ENCODE assay signal across 1 cellular context in genomic region chr22:42648368-42649260, GRCh38.
TF ChIP-seq lines count a peak whose summit lies in the region.

No MANE protein-coding gene starts in this region.

TF ChIP-seq in HEK293, 187 proteins besides CTCF, POLR2A, EP300 and RAD21 (continued from another document and continues in another):
- TF ChIP-seq ATF2 (tag by site-specific recombination; IDR thresholded peaks at IDR 0.05; ENCODE audit: low read depth): peak; percentile 27; the same call in 1 of the 2 replicates
- no peak for TF ChIP-seq ZNF311 (tag by site-specific recombination; IDR thresholded peaks at IDR 0.05; ENCODE audit: borderline replicate concordance)
- TF ChIP-seq KLF7 (tag by site-specific recombination; IDR thresholded peaks at IDR 0.05; ENCODE audit: borderline replicate concordance): peak; percentile 91
- TF ChIP-seq INSM2 (tag by site-specific recombination; IDR thresholded peaks at IDR 0.05): no peak
- TF ChIP-seq ZNF768 (tag by site-specific recombination; IDR thresholded peaks at IDR 0.05): no peak
- TF ChIP-seq HOXD13 (CRISPR knock-in tag; IDR thresholded peaks at IDR 0.05; ENCODE audit: borderline replicate concordance): no peak
- 0 out of 2 replicates have a peak, but pooled peaks have one; percentile 42 for TF ChIP-seq ZNF121 (tag by site-specific recombination; IDR thresholded peaks at IDR 0.05)
- no peak for TF ChIP-seq ZNF354C (tag by site-specific recombination; IDR thresholded peaks at IDR 0.05; ENCODE audit: borderline replicate concordance, low read depth)
- no peak for TF ChIP-seq ZBTB1 (tag by site-specific recombination; IDR thresholded peaks at IDR 0.05)
- no peak for TF ChIP-seq ZNF350 (tag by site-specific recombination; IDR thresholded peaks at IDR 0.05)
- no peak for TF ChIP-seq ZNF707 (tag by site-specific recombination; IDR thresholded peaks at IDR 0.05)
- TF ChIP-seq ZNF2 (tag by site-specific recombination; IDR thresholded peaks at IDR 0.05): peak; percentile 85
- no peak for TF ChIP-seq ZNF626 (tag by site-specific recombination; IDR thresholded peaks at IDR 0.05)
- no peak for TF ChIP-seq REST (tag by site-specific recombination; IDR thresholded peaks at IDR 0.05)
- no peak for TF ChIP-seq ZNF10 (tag by site-specific recombination; IDR thresholded peaks at IDR 0.05)
- TF ChIP-seq ZSCAN30 (tag by site-specific recombination; IDR thresholded peaks at IDR 0.05): no peak
- peak; percentile 43; the same call in 1 of the 2 replicates for TF ChIP-seq ZBTB17 (tag by site-specific recombination; IDR thresholded peaks at IDR 0.05)
- TF ChIP-seq SCRT1 (tag by site-specific recombination; IDR thresholded peaks at IDR 0.05; ENCODE audit: borderline replicate concordance): no peak
- TF ChIP-seq ZNF677 (tag by site-specific recombination; IDR thresholded peaks at IDR 0.05): no peak
- peak; percentile 67 for TF ChIP-seq ZIC2 (tag by site-specific recombination; IDR thresholded peaks at IDR 0.05)
- no peak for TF ChIP-seq ZNF341 (tag by site-specific recombination; IDR thresholded peaks at IDR 0.05; ENCODE audit: low read depth)
- TF ChIP-seq ZNF423 (tag by site-specific recombination; IDR thresholded peaks at IDR 0.05): no peak
- no peak for TF ChIP-seq ZNF664 (tag by site-specific recombination; IDR thresholded peaks at IDR 0.05)
- no peak for TF ChIP-seq ZNF529 (tag by site-specific recombination; IDR thresholded peaks at IDR 0.05; ENCODE audit: insufficient replicate concordance)
- TF ChIP-seq IKZF3 (tag by site-specific recombination; IDR thresholded peaks at IDR 0.05): no peak
- TF ChIP-seq ZNF394 (tag by site-specific recombination; IDR thresholded peaks at IDR 0.05; ENCODE audit: borderline replicate concordance): no peak
- TF ChIP-seq ZXDB (tag by site-specific recombination; IDR thresholded peaks at IDR 0.05): peak; percentile 57
- no peak for TF ChIP-seq TRIM28 (IDR thresholded peaks at IDR 0.05; ENCODE audit: borderline replicate concordance, low read length)
- no peak; the same call in 1 of the 2 replicates for TF ChIP-seq ZNF24 (tag by site-specific recombination; IDR thresholded peaks at IDR 0.05)
- peak; percentile 71 for TF ChIP-seq YY2 (tag by site-specific recombination; IDR thresholded peaks at IDR 0.05)
- no peak for TF ChIP-seq ZNF596 (tag by site-specific recombination; IDR thresholded peaks at IDR 0.05)
- peak; percentile 77; the same call in 1 of the 2 replicates for TF ChIP-seq ZBTB20 (tag by site-specific recombination; IDR thresholded peaks at IDR 0.05)
- peak; percentile 86; the same call in 1 of the 2 replicates for TF ChIP-seq ZNF645 (tag by site-specific recombination; IDR thresholded peaks at IDR 0.05)
- no peak for TF ChIP-seq ZNF623 (tag by site-specific recombination; IDR thresholded peaks at IDR 0.05)
- no peak for TF ChIP-seq ELK4 (IDR thresholded peaks at IDR 0.05; ENCODE audit: borderline replicate concordance, low read depth, low read length)
- peak; percentile 82 for TF ChIP-seq ZBTB10 (tag by site-specific recombination; IDR thresholded peaks at IDR 0.05)
- TF ChIP-seq PRDM1 (tag by site-specific recombination; IDR thresholded peaks at IDR 0.05): no peak
- TF ChIP-seq ZBTB6 (tag by site-specific recombination; IDR thresholded peaks at IDR 0.05): no peak
- no peak for TF ChIP-seq ZNF544 (tag by site-specific recombination; IDR thresholded peaks at IDR 0.05)
- no peak for TF ChIP-seq ZNF138 (tag by site-specific recombination; IDR thresholded peaks at IDR 0.05; ENCODE audit: borderline replicate concordance)
- TF ChIP-seq ZNF302 (tag by site-specific recombination; IDR thresholded peaks at IDR 0.05; ENCODE audit: low read depth): no peak
- no peak for TF ChIP-seq MEIS1 (CRISPR knock-in tag; IDR thresholded peaks at IDR 0.05; ENCODE audit: borderline replicate concordance)
- TF ChIP-seq ZNF239 (tag by site-specific recombination; IDR thresholded peaks at IDR 0.05): peak; percentile 69; the same call in 1 of the 2 replicates
- no peak for TF ChIP-seq ZFP69B (tag by site-specific recombination; IDR thresholded peaks at IDR 0.05)
- TF ChIP-seq OVOL3 (tag by site-specific recombination; IDR thresholded peaks at IDR 0.05): 0 out of 2 replicates have a peak, but pooled peaks have one; percentile 44
- no peak for TF ChIP-seq ZNF19 (tag by site-specific recombination; IDR thresholded peaks at IDR 0.05; ENCODE audit: low read depth)
- peak; percentile 37; the same call in 1 of the 2 replicates for TF ChIP-seq ZEB2 (tag by site-specific recombination; IDR thresholded peaks at IDR 0.05)
- TF ChIP-seq ZNF692 (tag by site-specific recombination; IDR thresholded peaks at IDR 0.05): 0 out of 2 replicates have a peak, but pooled peaks have one; percentile 49
- TF ChIP-seq ZNF558 (tag by site-specific recombination; IDR thresholded peaks at IDR 0.05): no peak
- TF ChIP-seq ZNF202 (tag by site-specific recombination; IDR thresholded peaks at IDR 0.05; ENCODE audit: borderline replicate concordance): no peak
- TF ChIP-seq ZNF221 (tag by site-specific recombination; IDR thresholded peaks at IDR 0.05; ENCODE audit: borderline replicate concordance): no peak
- TF ChIP-seq ZNF830 (tag by site-specific recombination; IDR thresholded peaks at IDR 0.05; ENCODE audit: low read depth): no peak
- no peak for TF ChIP-seq ZNF629 (tag by site-specific recombination; IDR thresholded peaks at IDR 0.05)
- TF ChIP-seq ZSCAN23 (tag by site-specific recombination; IDR thresholded peaks at IDR 0.05): no peak
- no peak for TF ChIP-seq ZNF146 (tag by site-specific recombination; IDR thresholded peaks at IDR 0.05)
- 0 out of 2 replicates have a peak, but pooled peaks have one; percentile 50 for TF ChIP-seq ZNF600 (tag by site-specific recombination; IDR thresholded peaks at IDR 0.05)
- TF ChIP-seq ZFP37 (tag by site-specific recombination; IDR thresholded peaks at IDR 0.05): no peak
- TF ChIP-seq ZNF426 (tag by site-specific recombination; IDR thresholded peaks at IDR 0.05): no peak
- TF ChIP-seq ZNF654 (tag by site-specific recombination; IDR thresholded peaks at IDR 0.05; ENCODE audit: low read depth): no peak
- no peak for TF ChIP-seq ZNF324 (tag by site-specific recombination; IDR thresholded peaks at IDR 0.05)
- no peak for TF ChIP-seq ZNF184 (tag by site-specific recombination; IDR thresholded peaks at IDR 0.05)
- peak; percentile 52; the same call in 1 of the 2 replicates for TF ChIP-seq MYNN (tag by site-specific recombination; IDR thresholded peaks at IDR 0.05; ENCODE audit: borderline replicate concordance)
- no peak for TF ChIP-seq ZSCAN16 (tag by site-specific recombination; IDR thresholded peaks at IDR 0.05)
- no peak for TF ChIP-seq ZNF521 (tag by site-specific recombination; IDR thresholded peaks at IDR 0.05)
